ENCODE assay signal across 21 cellular contexts in genomic region chr3:186975726-186976125, GRCh38. TPM values are rescaled to one million over a fixed set of nuclear protein-coding genes. Genes with fewer than 3 reads are reported as not detected.
DNase-seq lines count a peak whose midpoint lies in the region; ATAC-seq and TF ChIP-seq lines count a peak whose summit lies in the region.
"Had no signal": no experiment of that assay in that cellular context is flagged by ENCODE, and none has a peak within 500 bp of the region (broad histone marks: within the 10 kb centered on the region; RNA-seq: fewer than 3 reads in every experiment).

No MANE protein-coding gene starts in this region.

- DNase-seq in T-helper 2 cell treated with Interferon-gamma antibody and Interleukin-4, amounts not matched to agents 5 μg/mL and 100 μg/mL, for 36 hours (ENCODE audit: low spot score): no peak
- DNase-seq in T-helper 2 cell (no peak), naive B cell (no peak), substantia nigra (lab: John Stamatoyannopoulos, UW) (no peak), mucosa of descending colon (no peak)
- DNase-seq in central memory CD8-positive, alpha-beta T cell (ENCODE audit: low spot score in 2 of 2): no peak
- DNase-seq in effector CD4-positive, alpha-beta T cell: no peak
- DNase-seq: 8988T; adrenal gland; foreskin melanocyte; HFFc6; mesendoderm; MM.1S; NCI-H1694 treated with DMSO at 0.1 percent for 48 hours; SJCRH30; stimulated activated CD4-positive, alpha-beta T cell treated with anti-CD3 and anti-CD28 coated beads, Interleukin-2, amount 100 ng/mL, for 48 hours had no signal

- no peaks in the 10 kb centered on the region for H3K9me3 Mint-ChIP-seq in T-helper 2 cell treated with Interferon-gamma antibody and Interleukin-4, amounts not matched to agents 5 μg/mL and 100 μg/mL, for 36 hours
- H3K9me3 Mint-ChIP-seq in central memory CD8-positive, alpha-beta T cell: no peaks in the 10 kb centered on the region
- no peaks in the 10 kb centered on the region for H3K9me3 Mint-ChIP-seq in naive B cell
- H3K9me3 Mint-ChIP-seq: activated T-helper 1 cell treated with anti-CD3 and anti-CD28 coated beads, Interleukin-12 subunit alpha, Interleukin-12 subunit beta, Interleukin-2, Interleukin-4 antibody, amounts not matched to agents 30 ng/mL and 10 ng/mL and 1 ng/mL, durations not matched to agents 14 hours and 24 hours and 36 hours; CD14-positive monocyte; HFFc6 had no signal

- no peak for ATAC-seq in central memory CD8-positive, alpha-beta T cell (replicated peaks; ENCODE audit: extremely low read depth, poor library complexity, severe bottlenecking)
- ATAC-seq in naive B cell (ENCODE audit: low read depth in 2 of 2): no peak
- ATAC-seq in mucosa of descending colon: no peak
- ATAC-seq in HG03342 (IDR thresholded peaks at IDR 0.05; ENCODE audit: unreplicated experiment): no peak

- H3K9me3 ChIP-seq in mucosa of descending colon: no peaks in the 10 kb centered on the region
- H3K9me3 ChIP-seq: adrenal gland, neutrophil, SJCRH30, tibial nerve had no signal

- no peaks in the 10 kb centered on the region for H3K27me3 Mint-ChIP-seq in T-helper 2 cell treated with Interferon-gamma antibody and Interleukin-4, amounts not matched to agents 5 μg/mL and 100 μg/mL, for 36 hours (ENCODE audit: low read depth)
- H3K27me3 Mint-ChIP-seq in central memory CD8-positive, alpha-beta T cell: no peaks in the 10 kb centered on the region
- H3K27me3 Mint-ChIP-seq in naive B cell: no peaks in the 10 kb centered on the region

- peaks cover 8% of the 10 kb centered on the region for H3K4me1 Mint-ChIP-seq in T-helper 2 cell treated with Interferon-gamma antibody and Interleukin-4, amounts not matched to agents 5 μg/mL and 100 μg/mL, for 36 hours (ENCODE audit: low read depth)
- peaks cover 52% of the 10 kb centered on the region for H3K4me1 Mint-ChIP-seq in central memory CD8-positive, alpha-beta T cell
- H3K4me1 Mint-ChIP-seq in naive B cell: peaks cover 41 to 59% (median 41%) of the 10 kb centered on the region in 3 donors

- peak overlapping the region; percentile 14 for H3K27ac ChIP-seq in substantia nigra (ENCODE audit: low read depth, low read length, poor library complexity, severe bottlenecking)
- H3K27ac ChIP-seq: adrenal gland, neutrophil had no signal

- no peak overlapping the region for H3K4me3 ChIP-seq in mucosa of descending colon
- H3K4me3 ChIP-seq: adrenal gland, tibial nerve had no signal

- H3K4me3 Mint-ChIP-seq in T-helper 2 cell treated with Interferon-gamma antibody and Interleukin-4, amounts not matched to agents 5 μg/mL and 100 μg/mL, for 36 hours: no peak overlapping the region
- H3K4me3 Mint-ChIP-seq in central memory CD8-positive, alpha-beta T cell: no peak overlapping the region
- peak overlapping the region in 1 of 8 donors; percentile 11 for H3K4me3 Mint-ChIP-seq in naive B cell
- H3K4me3 Mint-ChIP-seq: activated T-helper 1 cell treated with anti-CD3 and anti-CD28 coated beads, Interleukin-12 subunit alpha, Interleukin-12 subunit beta, Interleukin-2, Interleukin-4 antibody, amounts not matched to agents 30 ng/mL and 10 ng/mL and 1 ng/mL, durations not matched to agents 14 hours and 24 hours and 36 hours; CD14-positive monocyte; HFFc6 had no signal

- no peaks in the 10 kb centered on the region for H3K4me1 ChIP-seq in mucosa of descending colon (ENCODE audit: low read depth)

- H3K36me3 ChIP-seq in mucosa of descending colon (ENCODE audit: low read depth): no peaks in the 10 kb centered on the region
- H3K36me3 ChIP-seq: adrenal gland, SJCRH30 had no signal

- peaks cover 62% of the 10 kb centered on the region for H3K36me3 Mint-ChIP-seq in T-helper 2 cell treated with Interferon-gamma antibody and Interleukin-4, amounts not matched to agents 5 μg/mL and 100 μg/mL, for 36 hours (ENCODE audit: low read depth)
- H3K36me3 Mint-ChIP-seq in central memory CD8-positive, alpha-beta T cell (ENCODE audit: insufficient read depth): peaks cover 50% of the 10 kb centered on the region
- peaks cover 25 to 26% of the 10 kb centered on the region in 2 donors for H3K36me3 Mint-ChIP-seq in naive B cell

- peak overlapping the region; percentile 28 for H3K27ac Mint-ChIP-seq in T-helper 2 cell treated with Interferon-gamma antibody and Interleukin-4, amounts not matched to agents 5 μg/mL and 100 μg/mL, for 36 hours
- peak overlapping the region; percentile 7 for H3K27ac Mint-ChIP-seq in central memory CD8-positive, alpha-beta T cell (ENCODE audit: low read depth)
- peak overlapping the region; percentile 32 to 96 (median 86) for H3K27ac Mint-ChIP-seq in naive B cell
- H3K27ac Mint-ChIP-seq: activated T-helper 1 cell treated with anti-CD3 and anti-CD28 coated beads, Interleukin-12 subunit alpha, Interleukin-12 subunit beta, Interleukin-2, Interleukin-4 antibody, amounts not matched to agents 30 ng/mL and 10 ng/mL and 1 ng/mL, durations not matched to agents 14 hours and 24 hours and 36 hours; HFFc6 had no signal

- intact Hi-C loops in mucosa of descending colon (cut with DNase I, micrococcal nuclease): no loop called here

- TF ChIP-seq CTCF in mucosa of descending colon (IDR thresholded peaks at IDR 0.05): no peak

RNA-seq across cellular contexts. Expression of gene ST6GAL1, which starts 45.4 kb away (rescaled TPM):
- polyA plus RNA-seq in naive B cell (ENCODE audit: low read depth in 6 of 6): 100 to 1,000 TPM; 210 to 330 (median 253) TPM
- total RNA-seq in mucosa of descending colon: 10 to 100 TPM; 23.5 to 58.9 (median 53.6) TPM

Comparison
In these comparisons a context has a peak if more than half of its experiments do, and no peak if none do; other contexts are left out.
1. H3K27ac Mint-ChIP-seq: peak in every context shown above with its lines; median percentile 86 in naive B cell; 28 in T-helper 2 cell treated with Interferon-gamma antibody and Interleukin-4, amounts not matched to agents 5 μg/mL and 100 μg/mL, for 36 hours; 7 in central memory CD8-positive, alpha-beta T cell.